ENCODE assay signal across 14 cellular contexts in the genomic region with DNA sequence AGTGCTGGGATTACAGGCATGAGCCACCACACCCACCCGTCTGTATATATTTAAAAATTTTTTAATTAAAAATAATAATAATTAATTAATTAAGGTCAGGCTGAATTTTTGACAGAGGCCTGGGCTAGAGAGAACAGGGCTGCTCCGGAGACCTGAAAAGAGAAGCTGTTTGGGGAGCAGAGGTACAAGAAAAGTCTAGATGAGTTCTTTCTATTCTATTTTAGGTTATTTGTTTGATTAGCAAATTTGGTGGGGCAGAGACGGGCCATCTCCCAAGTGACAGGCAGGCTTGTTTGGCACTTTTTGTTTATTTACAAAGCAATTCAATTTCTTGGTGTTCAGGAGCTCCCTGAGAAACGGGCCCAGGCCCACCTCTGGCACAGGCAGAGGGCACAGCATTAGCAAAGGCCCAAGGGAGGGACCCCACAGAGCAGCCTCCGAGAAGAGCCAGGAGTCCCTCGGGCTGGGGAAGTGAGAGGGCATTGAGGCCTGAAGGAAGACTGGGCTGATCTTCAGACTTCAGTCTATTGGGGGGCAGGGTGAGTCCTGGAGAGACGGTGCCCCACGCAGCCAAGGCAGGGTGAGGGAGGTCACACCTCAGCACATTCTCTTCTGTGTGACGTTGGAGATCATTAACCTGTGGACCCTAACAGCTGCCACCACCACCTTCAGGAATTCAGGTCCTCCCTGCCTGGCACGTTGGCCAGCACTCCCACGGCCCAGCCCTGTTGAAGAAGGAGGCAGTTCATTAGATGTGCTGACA. TPM values are rescaled to one million over a fixed set of nuclear protein-coding genes. Genes with fewer than 3 reads are reported as not detected.
DNase-seq lines count a peak whose midpoint lies in the region; ATAC-seq, FAIRE-seq and TF ChIP-seq lines count a peak whose summit lies in the region.
"Had no signal": no experiment of that assay in that cellular context is flagged by ENCODE, and none has a peak within 500 bp of the region (broad histone marks: within the 10 kb centered on the region; RNA-seq: fewer than 3 reads in every experiment).

No MANE protein-coding gene starts in this region.

- H3K27me3 ChIP-seq in lower lobe of right lung (ENCODE audit: low read depth) = no peaks in the 10 kb centered on the region
- H3K27me3 ChIP-seq: heart right ventricle, vagina had no signal

- H3K4me3 ChIP-seq in lower lobe of right lung = no peak overlapping the region
- H3K4me3 ChIP-seq: heart right ventricle, vagina had no signal

- ATAC-seq in GM19463 (IDR thresholded peaks at IDR 0.05; ENCODE audit: unreplicated experiment) = peak; percentile 43
- peak; percentile 44 for ATAC-seq in HG03432 (IDR thresholded peaks at IDR 0.05; ENCODE audit: unreplicated experiment)
- ATAC-seq in lower lobe of right lung = no peak
- ATAC-seq: heart right ventricle, right cardiac atrium had no signal

- POLR2A ChIA-PET in activated CD4-positive, alpha-beta memory T cell treated with anti-CD3 and anti-CD28 coated beads for 36 hours (lab: Charles Lee) = no interaction called here

- no peak overlapping the region for H3K27ac Mint-ChIP-seq in activated CD4-positive, alpha-beta memory T cell treated with anti-CD3 and anti-CD28 coated beads for 36 hours
- H3K27ac Mint-ChIP-seq: activated naive CD4-positive, alpha-beta T cell treated with anti-CD3 and anti-CD28 coated beads for 36 hours had no signal

- H3K9me3 ChIP-seq in lower lobe of right lung = no peaks in the 10 kb centered on the region
- H3K9me3 ChIP-seq: heart right ventricle, vagina had no signal

- FAIRE-seq in GM12891 (lab: Jason Lieb, UNC) = peak; percentile 86

- H3K9me3 Mint-ChIP-seq in activated CD4-positive, alpha-beta memory T cell treated with anti-CD3 and anti-CD28 coated beads for 36 hours = no peaks in the 10 kb centered on the region
- H3K9me3 Mint-ChIP-seq: activated naive CD4-positive, alpha-beta T cell treated with anti-CD3 and anti-CD28 coated beads for 36 hours had no signal

- H3K36me3 ChIP-seq in lower lobe of right lung = no peaks in the 10 kb centered on the region
- H3K36me3 ChIP-seq: heart right ventricle, vagina had no signal

- intact Hi-C loops in lower lobe of right lung (cut with DNase I) = no loop called here
- intact Hi-C loops in activated CD4-positive, alpha-beta memory T cell treated with anti-CD3 and anti-CD28 coated beads for 36 hours (cut with micrococcal nuclease) = no loop called here

- CTCF ChIA-PET in activated CD4-positive, alpha-beta memory T cell treated with anti-CD3 and anti-CD28 coated beads for 36 hours (lab: Charles Lee) = interaction anchor here (1.0 to 7.4 kb wide), 3 partner anchors 22 to 150 kb away, joined by 3 to 128 read pairs (median 58); a partner anchor contains a TSS

- no peak for TF ChIP-seq CTCF in lower lobe of right lung (IDR thresholded peaks at IDR 0.05)

- peak overlapping the region; percentile 4 for H3K27ac ChIP-seq in lower lobe of right lung
- H3K27ac ChIP-seq: heart right ventricle, vagina had no signal

- DNase-seq in GM12891 (ENCODE audit: insufficient read length, low spot score) (no peak), lower lobe of right lung (no peak), NK-92 (lab: John Stamatoyannopoulos, UW; ENCODE audit: unreplicated experiment) (no peak), NCI-H187 (lab: John Stamatoyannopoulos, UW) (no peak)
- no peak for DNase-seq in activated CD4-positive, alpha-beta memory T cell treated with anti-CD3 and anti-CD28 coated beads for 36 hours
- no peak for DNase-seq in effector CD4-positive, alpha-beta T cell
- DNase-seq: activated naive CD4-positive, alpha-beta T cell treated with anti-CD3 and anti-CD28 coated beads for 36 hours; heart right ventricle; mammary epithelial cell; right cardiac atrium had no signal

- H3K4me3 Mint-ChIP-seq in activated CD4-positive, alpha-beta memory T cell treated with anti-CD3 and anti-CD28 coated beads for 36 hours = no peak overlapping the region
- H3K4me3 Mint-ChIP-seq: activated naive CD4-positive, alpha-beta T cell treated with anti-CD3 and anti-CD28 coated beads for 36 hours had no signal

- H3K36me3 Mint-ChIP-seq in activated CD4-positive, alpha-beta memory T cell treated with anti-CD3 and anti-CD28 coated beads for 36 hours = no peaks in the 10 kb centered on the region

- peaks cover 15% of the 10 kb centered on the region for H3K4me1 ChIP-seq in lower lobe of right lung

- TF ChIP-seq POLR2A in GM12891 (IDR thresholded peaks at IDR 0.05; ENCODE audit: low read depth, low read length) = no peak

- no peaks in the 10 kb centered on the region for H3K27me3 Mint-ChIP-seq in activated CD4-positive, alpha-beta memory T cell treated with anti-CD3 and anti-CD28 coated beads for 36 hours

- H3K4me1 Mint-ChIP-seq in activated CD4-positive, alpha-beta memory T cell treated with anti-CD3 and anti-CD28 coated beads for 36 hours (ENCODE audit: low read depth) = peaks cover 14% of the 10 kb centered on the region

TF ChIP-seq in GM12891, 5 proteins besides CTCF, POLR2A, EP300 and RAD21:
- TF ChIP-seq POLR2AphosphoS5 (IDR thresholded peaks at IDR 0.05; ENCODE audit: low read depth, low read length) (no peak), POU2F2 (IDR thresholded peaks at IDR 0.05; ENCODE audit: low read depth, low read length) (no peak), PAX5 (IDR thresholded peaks at IDR 0.05; ENCODE audit: insufficient read depth, low read length, severe bottlenecking) (no peak), SPI1 (IDR thresholded peaks at IDR 0.05; ENCODE audit: low read depth, low read length) (peak; percentile 96)
TF ChIP-seq in GM12891: peak in this region for 1.

RNA-seq across cellular contexts. Expression of a gene that starts 10.8 kb away (rescaled TPM):
- polyA plus RNA-seq in GM12891 (2012; ENCODE audit: low read depth, missing spikeins) = 11.4 TPM
- 112 TPM for total RNA-seq in lower lobe of right lung
- 10 to 100 TPM; 33.4 to 37.9 TPM for total RNA-seq in activated CD4-positive, alpha-beta memory T cell treated with anti-CD3 and anti-CD28 coated beads for 36 hours

RNA-seq across cellular contexts. Expression of a gene that starts 34.5 kb away (rescaled TPM):
- polyA plus RNA-seq in GM12891 (2012; ENCODE audit: low read depth, missing spikeins) = not detected
- 8.5 TPM for total RNA-seq in lower lobe of right lung
- total RNA-seq in activated CD4-positive, alpha-beta memory T cell treated with anti-CD3 and anti-CD28 coated beads for 36 hours = not detected
- total RNA-seq: activated naive CD4-positive, alpha-beta T cell treated with anti-CD3 and anti-CD28 coated beads for 36 hours; heart right ventricle; mammary epithelial cell; right cardiac atrium; vagina had no signal
- polyA plus RNA-seq: BJ, mammary epithelial cell, right cardiac atrium had no signal

RNA-seq across cellular contexts. Expression of a gene that starts 36.9 kb away (rescaled TPM):
- polyA plus RNA-seq in GM12891 (2012; ENCODE audit: low read depth, missing spikeins) = 58.9 TPM
- 175 TPM for total RNA-seq in lower lobe of right lung
- 10 to 100 TPM; 25.0 to 26.3 TPM for total RNA-seq in activated CD4-positive, alpha-beta memory T cell treated with anti-CD3 and anti-CD28 coated beads for 36 hours

RNA-seq across cellular contexts. Expression of a gene that starts 44.5 kb away (rescaled TPM):
- polyA plus RNA-seq in GM12891 (2012; ENCODE audit: low read depth, missing spikeins) = 21.2 TPM
- 36.2 TPM for total RNA-seq in lower lobe of right lung
- 10 to 100 TPM; 48.9 to 51.5 TPM for total RNA-seq in activated CD4-positive, alpha-beta memory T cell treated with anti-CD3 and anti-CD28 coated beads for 36 hours

Comparison
In these comparisons a context has a peak if more than half of its experiments do, and no peak if none do; other contexts are left out.
1. ATAC-seq: peak in GM19463 (single experiment) and HG03432 (single experiment); none in lower lobe of right lung (0 of 2).